21 cellular contexts compared by ENCODE assay signal in the genomic region with DNA sequence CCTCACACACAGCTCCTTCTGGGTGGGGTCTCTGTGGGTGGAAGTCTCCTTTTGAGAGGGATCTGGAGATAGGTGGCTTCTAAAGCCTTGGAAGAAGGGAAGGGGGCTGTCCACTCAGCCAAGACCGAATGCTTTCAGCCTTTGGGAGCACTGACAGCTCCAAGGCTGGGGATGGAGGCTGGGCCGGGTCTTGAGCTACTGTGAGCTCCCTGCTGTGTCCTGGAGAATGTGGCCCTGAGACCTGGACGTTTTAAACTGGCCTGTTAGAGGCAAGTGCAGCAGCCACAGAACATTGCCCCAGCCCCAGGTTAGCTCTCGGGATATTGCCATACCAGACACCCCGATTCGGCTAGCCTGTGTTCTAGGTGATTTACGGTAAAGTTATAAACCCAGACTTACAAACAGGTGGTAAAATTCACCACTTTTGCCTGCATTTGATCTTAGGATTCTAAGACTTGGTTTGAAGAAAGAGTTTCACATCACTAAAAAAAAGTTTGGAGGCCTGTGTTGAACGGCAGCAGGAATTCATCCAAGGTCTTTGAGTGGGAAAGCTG.
"Had no signal": no experiment of that assay in that cellular context is flagged by ENCODE, and none has a peak within 500 bp of the region (broad histone marks: within the 10 kb centered on the region; RNA-seq: fewer than 3 reads in every experiment).

No MANE protein-coding gene starts in this region.

- H3K27ac ChIP-seq: epithelial cell of prostate, heart right ventricle, transverse colon, uterus had no signal

- H3K36me3 ChIP-seq: heart right ventricle, ovary, transverse colon, uterus had no signal

- H3K27me3 ChIP-seq: heart right ventricle, ovary, transverse colon, uterus had no signal

- DNase-seq: activated naive CD4-positive, alpha-beta T cell treated with Interleukin-2 at 50 U/mL for 16 hours; activated naive CD8-positive, alpha-beta T cell treated with anti-CD3 and anti-CD28 coated beads for 36 hours; activated T-cell treated with anti-CD3 and anti-CD28 coated beads, Interleukin-2, amount 50 U/mL, for 24 hours; cerebellar nuclear complex; cortex of kidney; heart right ventricle; natural killer cell; right cardiac atrium; stimulated activated CD4-positive, alpha-beta T cell treated with anti-CD3 and anti-CD28 coated beads, Interleukin-2, amount 100 ng/mL, for 48 hours; stimulated activated CD8-positive, alpha-beta memory T cell treated with anti-CD3 and anti-CD28 coated beads, Interleukin-4, amount 100 ng/mL, for 48 hours; stimulated activated naive B cell treated with anti-CD40 and anti-IgM and Interleukin-4, amounts not matched to agents 10 μg/mL and 1 μg/mL and 100 μg/mL, for 72 hours; T-helper 9 cell; transverse colon; uterus had no signal

- H3K4me1 ChIP-seq: heart right ventricle, transverse colon, uterus had no signal

- ATAC-seq: activated T-helper 17 cell treated with anti-CD3 and anti-CD28 coated beads, Interleukin-2, amount 50 U/mL, for 72 hours; stimulated activated naive B cell treated with anti-CD40 and anti-IgM and Interleukin-4, amounts not matched to agents 10 μg/mL and 1 μg/mL and 100 μg/mL, for 72 hours; WTC11 had no signal

- H3K9me3 ChIP-seq: heart right ventricle, ovary, transverse colon, uterus had no signal

- H3K4me3 ChIP-seq: heart right ventricle, ovary, smooth muscle cell, transverse colon, uterus had no signal

- FAIRE-seq: bronchial epithelial cell, keratinocyte had no signal
